1 cellular context compared by ENCODE assay signal in genomic region chr15:41714291-41714690, GRCh38.
TF ChIP-seq lines count a peak whose summit lies in the region.

No MANE protein-coding gene starts in this region.

TF ChIP-seq in GM12878, 131 proteins besides CTCF, POLR2A, EP300 and RAD21 (continued from another document):
- no peak for TF ChIP-seq E2F8 (IDR thresholded peaks at IDR 0.05; ENCODE audit: low read depth, partially characterized antibody)
- no peak for TF ChIP-seq STAT3 (IDR thresholded peaks at IDR 0.05; ENCODE audit: low read depth, low read length)
- TF ChIP-seq ZBTB4 (CRISPR knock-in tag; IDR thresholded peaks at IDR 0.05), result no peak
- TF ChIP-seq TARDBP (IDR thresholded peaks at IDR 0.05; ENCODE audit: borderline replicate concordance), result no peak
- no peak for TF ChIP-seq POU2F2 (IDR thresholded peaks at IDR 0.05; ENCODE audit: borderline replicate concordance, low read depth, low read length)
- TF ChIP-seq ZBTB11 (CRISPR knock-in tag; IDR thresholded peaks at IDR 0.05), result no peak
- TF ChIP-seq NR2C2 (IDR thresholded peaks at IDR 0.05; ENCODE audit: borderline replicate concordance, control insufficient read depth, insufficient read length, low read depth), result no peak
- no peak for TF ChIP-seq MTA2 (IDR thresholded peaks at IDR 0.05; ENCODE audit: low read depth)
- TF ChIP-seq CREB1 (IDR thresholded peaks at IDR 0.05; ENCODE audit: low read depth), result no peak
- TF ChIP-seq SREBF2 (IDR thresholded peaks at IDR 0.05; ENCODE audit: low read length), result no peak
